18 cellular contexts compared by ENCODE assay signal in the genomic region with DNA sequence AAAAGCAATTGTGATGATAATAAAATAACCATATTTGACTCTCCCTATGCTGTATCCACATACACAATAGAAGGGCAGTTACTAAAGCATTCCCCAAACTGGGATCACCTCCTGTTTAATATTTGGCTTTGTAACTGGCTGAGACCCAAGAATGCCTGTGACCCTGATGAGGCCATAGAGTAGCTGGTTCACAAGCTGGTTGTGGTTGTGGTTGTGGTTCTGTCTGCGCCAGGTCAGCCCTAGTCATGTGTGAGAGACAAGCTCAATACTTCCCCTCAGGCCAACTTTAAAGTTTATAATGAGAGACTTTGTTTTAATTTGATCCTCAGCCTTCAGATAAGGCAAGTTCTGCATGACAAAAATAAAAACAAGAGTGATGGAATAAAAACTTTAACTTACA.
DNase-seq lines count a peak whose midpoint lies in the region; ATAC-seq and TF ChIP-seq lines count a peak whose summit lies in the region.
"Had no signal": no experiment of that assay in that cellular context is flagged by ENCODE, and none has a peak within 500 bp of the region (broad histone marks: within the 10 kb centered on the region; RNA-seq: fewer than 3 reads in every experiment).

No MANE protein-coding gene starts in this region.

- no peak overlapping the region for H2AFZ ChIP-seq in SU-DHL-6 (ENCODE audit: low read depth, low read length, severe bottlenecking)

- H3K4me2 ChIP-seq in SU-DHL-6 (ENCODE audit: low read depth, low read length, poor library complexity, severe bottlenecking), result peak overlapping the region; percentile 35

- no peaks in the 10 kb centered on the region for H3K9me3 ChIP-seq in SU-DHL-6 (ENCODE audit: insufficient read depth, low read length)
- H3K9me3 ChIP-seq in thoracic aorta, result no peaks in the 10 kb centered on the region
- H3K9me3 ChIP-seq: gastrocnemius medialis, sigmoid colon had no signal

- ATAC-seq in thoracic aorta (ENCODE audit: insufficient number of reproducible peaks, low FRiP score, low read depth), result no peak
- ATAC-seq: gastrocnemius medialis; K562; stimulated activated effector memory CD8-positive, alpha-beta T cell treated with anti-CD3 and anti-CD28 coated beads, Interleukin-12 subunit alpha, Interleukin-12 subunit beta, amount 100 ng/mL, for 72 hours had no signal

- peaks cover 9% of the 10 kb centered on the region; the same call in 1 of the 2 replicates for H3F3A ChIP-seq in SU-DHL-6 (ENCODE audit: insufficient read depth)

- H3K27ac ChIP-seq in SU-DHL-6 (ENCODE audit: low read depth, low read length) (peak overlapping the region; percentile 65), thoracic aorta (peak overlapping the region; percentile 43 to 64)
- H3K27ac ChIP-seq: cardiac muscle cell, sigmoid colon had no signal

- H3K4me1 ChIP-seq in thoracic aorta (ENCODE audit: control insufficient read depth in 1 of 2, low read depth in 2 of 2), result peaks cover 18 to 19% of the 10 kb centered on the region in 2 donors
- H3K4me1 ChIP-seq: gastrocnemius medialis, sigmoid colon had no signal

- no peaks in the 10 kb centered on the region for H3K36me3 ChIP-seq in SU-DHL-6 (ENCODE audit: low read length)
- no peaks in the 10 kb centered on the region for H3K36me3 ChIP-seq in thoracic aorta
- H3K36me3 ChIP-seq: cardiac muscle cell, gastrocnemius medialis, sigmoid colon had no signal

- no peak overlapping the region for H3K9ac ChIP-seq in SU-DHL-6 (ENCODE audit: low read length)

- no peaks in the 10 kb centered on the region for H3K27me3 ChIP-seq in SU-DHL-6 (ENCODE audit: low read length)
- no peaks in the 10 kb centered on the region for H3K27me3 ChIP-seq in thoracic aorta (replicated peaks; ENCODE audit: insufficient read depth)
- H3K27me3 ChIP-seq: cardiac muscle cell, gastrocnemius medialis, sigmoid colon had no signal

- H3K4me3 ChIP-seq in SU-DHL-6 (ENCODE audit: insufficient read depth, low read length, poor library complexity, severe bottlenecking), result no peak overlapping the region
- H3K4me3 ChIP-seq in thoracic aorta, result no peak overlapping the region
- H3K4me3 ChIP-seq: cardiac muscle cell, gastrocnemius medialis, K562, sigmoid colon had no signal

- DNase-seq in HS-5 (ENCODE audit: low read depth) (peak; percentile 2), fibroblast of peridontal ligament (ENCODE audit: extremely low read depth) (peak; percentile 39), thoracic aorta (ENCODE audit: low spot score) (no peak), NCI-H1048 (lab: John Stamatoyannopoulos, UW) (no peak), NCI-H345 (lab: John Stamatoyannopoulos, UW) (no peak), NCI-H2081 (lab: John Stamatoyannopoulos, UW) (no peak)
- DNase-seq: activated CD4-positive, CD25-positive, alpha-beta regulatory T cell treated with anti-CD3 and anti-CD28 coated beads, Interleukin-2, amount 50 U/mL, for 72 hours; activated naive CD4-positive, alpha-beta T cell treated with anti-CD3 and anti-CD28 coated beads for 36 hours; DMS79 treated with DMSO at 0.1 percent for 48 hours; gastrocnemius medialis; immature natural killer cell; NCI-H1436 treated with DMSO at 0.1 percent for 48 hours; NCI-H524; sigmoid colon had no signal

- no peaks in the 10 kb centered on the region for H3K9me2 ChIP-seq in SU-DHL-6 (replicated peaks; ENCODE audit: insufficient read depth, low read length)

- no peak for TF ChIP-seq CTCF in SU-DHL-6 (IDR thresholded peaks at IDR 0.05; ENCODE audit: insufficient read depth, low read length, poor library complexity, severe bottlenecking)
- no peak for TF ChIP-seq CTCF in thoracic aorta (IDR thresholded peaks at IDR 0.05)

- no peaks in the 10 kb centered on the region for H3K79me2 ChIP-seq in SU-DHL-6 (ENCODE audit: insufficient read depth, low read length)

- no peaks in the 10 kb centered on the region for H4K20me1 ChIP-seq in SU-DHL-6 (ENCODE audit: low read depth, low read length)

Comparison
In these comparisons a context has a peak if more than half of its experiments do, and no peak if none do; other contexts are left out.
1. DNase-seq: peak in HS-5 (single experiment) and fibroblast of peridontal ligament (single experiment); none in thoracic aorta (single experiment), NCI-H1048 (single experiment), NCI-H345 (single experiment) and NCI-H2081 (0 of 2).